In genomic region chr11:118923721-118924587, GRCh38 we compare ENCODE assay signal across 8 cellular contexts.
DNase-seq lines count a peak whose midpoint lies in the region; ATAC-seq and TF ChIP-seq lines count a peak whose summit lies in the region.

No MANE protein-coding gene starts in this region.

- ATAC-seq in GM21737 (IDR thresholded peaks at IDR 0.05; ENCODE audit: unreplicated experiment) (no peak), GM18870 (IDR thresholded peaks at IDR 0.05; ENCODE audit: unreplicated experiment) (no peak), GM19035 (IDR thresholded peaks at IDR 0.05; ENCODE audit: unreplicated experiment) (no peak)

- peak in 1 of 2 donors; percentile 40 for DNase-seq in foreskin fibroblast
- DNase-seq in retinal pigment epithelial cell (ENCODE audit: low read depth) = no peak
- no peak for DNase-seq in dedifferentiated amniotic fluid mesenchymal stem cell (ENCODE audit: extremely low spot score)

- TF ChIP-seq CTCF in GM12875 (IDR thresholded peaks at IDR 0.05; ENCODE audit: borderline replicate concordance, insufficient read depth, low read depth, low read length) = no peak
- TF ChIP-seq CTCF in WI38 (IDR thresholded peaks at IDR 0.05; ENCODE audit: low read depth, low read length) = no peak
- TF ChIP-seq CTCF in foreskin fibroblast (IDR thresholded peaks at IDR 0.05; ENCODE audit: low read depth, low read length) = no peak
- TF ChIP-seq CTCF in retinal pigment epithelial cell (conservative IDR thresholded peaks at IDR 0.05; ENCODE audit: low read depth, low read length) = no peak

- peak overlapping the region; percentile 76 for H3K4me3 ChIP-seq in GM12875 (ENCODE audit: low read depth, low read length)
- H3K4me3 ChIP-seq in WI38 (ENCODE audit: low read depth, low read length) = peak overlapping the region; percentile 100
- peak overlapping the region; percentile 97 to 99 for H3K4me3 ChIP-seq in foreskin fibroblast (ENCODE audit: low read depth in 1 of 2, low read length in 2 of 2)
- H3K4me3 ChIP-seq in retinal pigment epithelial cell (ENCODE audit: low read length) = peak overlapping the region; percentile 99
